In the genomic region with DNA sequence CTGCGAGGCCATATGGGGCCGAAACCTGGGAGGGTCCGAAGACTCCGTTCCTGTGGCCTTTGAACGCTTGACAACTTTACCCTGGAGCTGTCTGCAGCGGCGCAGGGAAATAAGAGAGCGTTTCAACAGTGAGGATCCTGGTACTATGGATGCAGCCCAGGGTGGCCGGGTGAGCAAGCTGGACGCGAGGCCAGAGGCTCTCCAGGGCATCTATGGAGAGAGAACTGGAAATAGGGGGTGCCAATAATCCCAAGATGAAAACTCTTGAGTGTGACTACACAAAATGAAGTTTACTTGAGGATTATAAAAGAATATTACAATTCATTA, we compare ENCODE assay signal across 1 cellular context.
TF ChIP-seq lines count a peak whose summit lies in the region.

No MANE protein-coding gene starts in this region.

TF ChIP-seq in GM23338, 12 proteins besides CTCF, POLR2A, EP300 and RAD21 (continued from another document):
- TF ChIP-seq, protein P1, sequence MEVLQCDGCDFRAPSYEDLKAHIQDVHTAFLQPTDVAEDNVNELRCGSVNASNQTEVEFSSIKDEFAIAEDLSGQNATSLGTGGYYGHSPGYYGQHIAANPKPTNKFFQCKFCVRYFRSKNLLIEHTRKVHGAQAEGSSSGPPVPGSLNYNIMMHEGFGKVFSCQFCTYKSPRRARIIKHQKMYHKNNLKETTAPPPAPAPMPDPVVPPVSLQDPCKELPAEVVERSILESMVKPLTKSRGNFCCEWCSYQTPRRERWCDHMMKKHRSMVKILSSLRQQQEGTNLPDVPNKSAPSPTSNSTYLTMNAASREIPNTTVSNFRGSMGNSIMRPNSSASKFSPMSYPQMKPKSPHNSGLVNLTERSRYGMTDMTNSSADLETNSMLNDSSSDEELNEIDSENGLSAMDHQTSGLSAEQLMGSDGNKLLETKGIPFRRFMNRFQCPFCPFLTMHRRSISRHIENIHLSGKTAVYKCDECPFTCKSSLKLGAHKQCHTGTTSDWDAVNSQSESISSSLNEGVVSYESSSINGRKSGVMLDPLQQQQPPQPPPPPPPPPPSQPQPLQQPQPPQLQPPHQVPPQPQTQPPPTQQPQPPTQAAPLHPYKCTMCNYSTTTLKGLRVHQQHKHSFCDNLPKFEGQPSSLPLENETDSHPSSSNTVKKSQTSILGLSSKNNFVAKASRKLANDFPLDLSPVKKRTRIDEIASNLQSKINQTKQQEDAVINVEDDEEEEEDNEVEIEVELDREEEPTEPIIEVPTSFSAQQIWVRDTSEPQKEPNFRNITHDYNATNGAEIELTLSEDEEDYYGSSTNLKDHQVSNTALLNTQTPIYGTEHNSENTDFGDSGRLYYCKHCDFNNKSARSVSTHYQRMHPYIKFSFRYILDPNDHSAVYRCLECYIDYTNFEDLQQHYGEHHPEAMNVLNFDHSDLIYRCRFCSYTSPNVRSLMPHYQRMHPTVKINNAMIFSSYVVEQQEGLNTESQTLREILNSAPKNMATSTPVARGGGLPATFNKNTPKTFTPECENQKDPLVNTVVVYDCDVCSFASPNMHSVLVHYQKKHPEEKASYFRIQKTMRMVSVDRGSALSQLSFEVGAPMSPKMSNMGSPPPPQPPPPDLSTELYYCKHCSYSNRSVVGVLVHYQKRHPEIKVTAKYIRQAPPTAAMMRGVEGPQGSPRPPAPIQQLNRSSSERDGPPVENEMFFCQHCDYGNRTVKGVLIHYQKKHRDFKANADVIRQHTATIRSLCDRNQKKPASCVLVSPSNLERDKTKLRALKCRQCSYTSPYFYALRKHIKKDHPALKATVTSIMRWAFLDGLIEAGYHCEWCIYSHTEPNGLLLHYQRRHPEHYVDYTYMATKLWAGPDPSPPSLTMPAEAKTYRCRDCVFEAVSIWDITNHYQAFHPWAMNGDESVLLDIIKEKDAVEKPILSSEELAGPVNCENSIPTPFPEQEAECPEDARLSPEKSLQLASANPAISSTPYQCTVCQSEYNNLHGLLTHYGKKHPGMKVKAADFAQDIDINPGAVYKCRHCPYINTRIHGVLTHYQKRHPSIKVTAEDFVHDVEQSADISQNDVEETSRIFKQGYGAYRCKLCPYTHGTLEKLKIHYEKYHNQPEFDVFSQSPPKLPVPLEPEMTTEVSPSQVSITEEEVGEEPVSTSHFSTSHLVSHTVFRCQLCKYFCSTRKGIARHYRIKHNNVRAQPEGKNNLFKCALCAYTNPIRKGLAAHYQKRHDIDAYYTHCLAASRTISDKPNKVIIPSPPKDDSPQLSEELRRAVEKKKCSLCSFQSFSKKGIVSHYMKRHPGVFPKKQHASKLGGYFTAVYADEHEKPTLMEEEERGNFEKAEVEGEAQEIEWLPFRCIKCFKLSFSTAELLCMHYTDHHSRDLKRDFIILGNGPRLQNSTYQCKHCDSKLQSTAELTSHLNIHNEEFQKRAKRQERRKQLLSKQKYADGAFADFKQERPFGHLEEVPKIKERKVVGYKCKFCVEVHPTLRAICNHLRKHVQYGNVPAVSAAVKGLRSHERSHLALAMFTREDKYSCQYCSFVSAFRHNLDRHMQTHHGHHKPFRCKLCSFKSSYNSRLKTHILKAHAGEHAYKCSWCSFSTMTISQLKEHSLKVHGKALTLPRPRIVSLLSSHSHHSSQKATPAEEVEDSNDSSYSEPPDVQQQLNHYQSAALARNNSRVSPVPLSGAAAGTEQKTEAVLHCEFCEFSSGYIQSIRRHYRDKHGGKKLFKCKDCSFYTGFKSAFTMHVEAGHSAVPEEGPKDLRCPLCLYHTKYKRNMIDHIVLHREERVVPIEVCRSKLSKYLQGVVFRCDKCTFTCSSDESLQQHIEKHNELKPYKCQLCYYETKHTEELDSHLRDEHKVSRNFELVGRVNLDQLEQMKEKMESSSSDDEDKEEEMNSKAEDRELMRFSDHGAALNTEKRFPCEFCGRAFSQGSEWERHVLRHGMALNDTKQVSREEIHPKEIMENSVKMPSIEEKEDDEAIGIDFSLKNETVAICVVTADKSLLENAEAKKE (CRISPR knock-in tag; IDR thresholded peaks at IDR 0.05): no peak
- TF ChIP-seq NANOG (IDR thresholded peaks at IDR 0.05; ENCODE audit: borderline replicate concordance): no peak
- no peak for TF ChIP-seq ZNF331 (CRISPR knock-in tag; IDR thresholded peaks at IDR 0.05; ENCODE audit: low read depth)
- TF ChIP-seq, protein P2, sequence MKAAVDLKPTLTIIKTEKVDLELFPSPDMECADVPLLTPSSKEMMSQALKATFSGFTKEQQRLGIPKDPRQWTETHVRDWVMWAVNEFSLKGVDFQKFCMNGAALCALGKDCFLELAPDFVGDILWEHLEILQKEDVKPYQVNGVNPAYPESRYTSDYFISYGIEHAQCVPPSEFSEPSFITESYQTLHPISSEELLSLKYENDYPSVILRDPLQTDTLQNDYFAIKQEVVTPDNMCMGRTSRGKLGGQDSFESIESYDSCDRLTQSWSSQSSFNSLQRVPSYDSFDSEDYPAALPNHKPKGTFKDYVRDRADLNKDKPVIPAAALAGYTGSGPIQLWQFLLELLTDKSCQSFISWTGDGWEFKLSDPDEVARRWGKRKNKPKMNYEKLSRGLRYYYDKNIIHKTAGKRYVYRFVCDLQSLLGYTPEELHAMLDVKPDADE (IDR thresholded peaks at IDR 0.05): no peak
- TF ChIP-seq EZH2 (IDR thresholded peaks at IDR 0.05; ENCODE audit: low read depth, unreplicated experiment): no peak
